In the genomic region with DNA sequence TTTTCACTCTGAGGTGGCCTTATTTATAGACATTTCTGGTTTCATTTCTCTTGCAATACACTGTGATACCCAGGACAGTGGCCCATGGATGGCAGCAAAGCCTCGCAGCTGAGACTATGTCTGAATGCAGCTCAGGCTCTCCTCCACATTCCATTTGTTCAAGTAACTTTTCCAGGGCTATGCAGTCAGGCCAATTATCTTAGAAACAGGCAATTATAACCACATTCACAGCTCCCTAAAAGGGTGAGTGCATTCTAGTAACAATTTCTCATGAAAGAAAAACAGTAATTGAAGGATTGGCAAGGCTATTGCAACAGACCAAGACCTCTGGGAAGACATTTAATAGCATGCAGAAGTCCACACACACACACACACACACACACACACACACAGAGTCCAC, we compare ENCODE assay signal across 13 cellular contexts.
A peak's percentile ranks its signal among the peaks of the same experiment; 100 is the strongest.
DNase-seq lines count a peak whose midpoint lies in the region; ATAC-seq and TF ChIP-seq lines count a peak whose summit lies in the region.
"Had no signal": no experiment of that assay in that cellular context is flagged by ENCODE, and none has a peak within 500 bp of the region (broad histone marks: within the 10 kb centered on the region; RNA-seq: fewer than 3 reads in every experiment).

No MANE protein-coding gene starts in this region.

- H3K4me1 Mint-ChIP-seq in brain (peaks cover 47% of the 10 kb centered on the region), nephron (peaks cover 51% of the 10 kb centered on the region)
- peaks cover 8% of the 10 kb centered on the region for H3K4me1 Mint-ChIP-seq in CD4-positive, alpha-beta T cell (ENCODE audit: low read depth)

- TF ChIP-seq CTCF in IMR-90 (conservative IDR thresholded peaks at IDR 0.05; ENCODE audit: low read depth, low read length) = no peak
- no peak for TF ChIP-seq CTCF in brain (conservative IDR thresholded peaks at IDR 0.05)
- TF ChIP-seq CTCF in nephron (IDR thresholded peaks at IDR 0.05; ENCODE audit: unreplicated experiment in 3 of 3) = peak in 1 of 3 experiments; percentile 26
- no peak for TF ChIP-seq CTCF in CD4-positive, alpha-beta T cell (IDR thresholded peaks at IDR 0.05)

- H4K91ac ChIP-seq in IMR-90 (ENCODE audit: insufficient read depth, low read depth, low read length) = no peak overlapping the region

- H3K36me3 Mint-ChIP-seq in brain (no peaks in the 10 kb centered on the region), nephron (ENCODE audit: low read depth) (no peaks in the 10 kb centered on the region)
- H3K36me3 Mint-ChIP-seq in CD4-positive, alpha-beta T cell (ENCODE audit: low read depth) = no peaks in the 10 kb centered on the region
- H3K36me3 Mint-ChIP-seq: WTC11 had no signal

- in situ Hi-C loops in IMR-90 (cut with MboI; ENCODE audit: low sequenced_read_pairs) = loop anchor here (25.0 kb wide), 2 partner anchors 1081 to 1456 kb away; a partner anchor contains a TSS

- no peaks in the 10 kb centered on the region for H3K9me1 ChIP-seq in IMR-90 (ENCODE audit: insufficient read depth, low read length)

- H4K5ac ChIP-seq in IMR-90 (ENCODE audit: low read depth, low read length) = no peak overlapping the region

- dilution Hi-C loops in IMR-90 (cut with HindIII; ENCODE audit: low sequenced_read_pairs, unreplicated experiment) = no loop called here

- no peak overlapping the region for H3K4me3 ChIP-seq in IMR-90 (ENCODE audit: insufficient read depth, low read depth, low read length)
- H3K4me3 ChIP-seq: lower lobe of right lung, tibial nerve had no signal

- H4K8ac ChIP-seq in IMR-90 (ENCODE audit: low read depth in 2 of 2, low read length in 2 of 2) = no peak overlapping the region

- no peak overlapping the region for H3K18ac ChIP-seq in IMR-90 (ENCODE audit: low read depth, low read length)

- 0 out of 2 replicates have a peak, but pooled peaks have one; percentile 26 for ATAC-seq in IMR-90 (ENCODE audit: low read depth)
- no peak for ATAC-seq in GM18858 (IDR thresholded peaks at IDR 0.05; ENCODE audit: unreplicated experiment)
- ATAC-seq in CD4-positive, alpha-beta T cell (ENCODE audit: poor library complexity) = no peak
- ATAC-seq: lower lobe of right lung, WTC11 had no signal

- no peak overlapping the region for H2AFZ ChIP-seq in IMR-90 (replicated peaks; ENCODE audit: low read length, poor library complexity)

- H3K27ac ChIP-seq in IMR-90 (ENCODE audit: insufficient read depth, low read length) = no peak overlapping the region
- H3K27ac ChIP-seq in CD4-positive, alpha-beta T cell (ENCODE audit: low read depth, low read length) = no peak overlapping the region
- H3K27ac ChIP-seq: lower lobe of right lung, tibial nerve had no signal

- no peak overlapping the region for H3K4ac ChIP-seq in IMR-90 (ENCODE audit: low read depth, low read length)

- H3K9ac ChIP-seq in IMR-90 (ENCODE audit: low read depth, low read length) = no peak overlapping the region

- no peak overlapping the region for H2AK9ac ChIP-seq in IMR-90 (replicated peaks; ENCODE audit: low read depth, low read length, poor library complexity)

- H3K27ac Mint-ChIP-seq in brain (peak overlapping the region in 3 of 5 experiments; percentile 54 to 84 (median 73)), nephron (peak overlapping the region; percentile 68 to 88 (median 86))
- no peak overlapping the region for H3K27ac Mint-ChIP-seq in CD4-positive, alpha-beta T cell
- H3K27ac Mint-ChIP-seq: WTC11 had no signal

- no peak for TF ChIP-seq POLR2A in IMR-90 (IDR thresholded peaks at IDR 0.05; ENCODE audit: low read depth, low read length)

- no CpG with 5 or more reads among the region's 1 CpG for WGBS in IMR-90 (ENCODE audit: extremely low coverage in 2 of 2, insufficient read length in 1 of 2), 2 experiments

- TF ChIP-seq RAD21 in IMR-90 (IDR thresholded peaks at IDR 0.05; ENCODE audit: low read length) = no peak

- no peaks in the 10 kb centered on the region for H3K9me3 ChIP-seq in IMR-90 (ENCODE audit: control insufficient read depth, insufficient read depth, low read length)
- no peaks in the 10 kb centered on the region for H3K9me3 ChIP-seq in CD4-positive, alpha-beta T cell (ENCODE audit: control insufficient read depth, low read length)
- H3K9me3 ChIP-seq: lower lobe of right lung, tibial nerve had no signal

- H3K79me1 ChIP-seq in IMR-90 (ENCODE audit: low read depth in 1 of 2, low read length in 2 of 2) = no peaks in the 10 kb centered on the region

- no peak overlapping the region for H3K23ac ChIP-seq in IMR-90 (ENCODE audit: low read depth, low read length)

- DNase-seq in Daoy (ENCODE audit: low read depth) = peak; percentile 7
- DNase-seq in IMR-90 = peak; percentile 4
- DNase-seq in 8988T = no peak
- no peak for DNase-seq in CD4-positive, alpha-beta T cell
- no peak for DNase-seq in GDM1 (lab: John Stamatoyannopoulos, UW)
- DNase-seq: activated T-cell treated with anti-CD3 and anti-CD28 coated beads, Interleukin-2, amount 50 U/mL, for 1 hour; lower lobe of right lung had no signal

- H3K27me3 Mint-ChIP-seq in brain (no peaks in the 10 kb centered on the region), nephron (ENCODE audit: low read depth) (peaks cover 9% of the 10 kb centered on the region)
- H3K27me3 Mint-ChIP-seq in CD4-positive, alpha-beta T cell = peaks cover 52% of the 10 kb centered on the region

- POLR2A ChIA-PET in IMR-90 (lab: Charles Lee; ENCODE audit: unreplicated experiment) = interaction anchor here (0.6 kb wide), 1 partner anchor 1149 kb away, joined by 6 read pairs; no protein-coding TSS in a partner anchor
- POLR2A ChIA-PET in CD4-positive, alpha-beta T cell (lab: Charles Lee) = no interaction called here

- H3K14ac ChIP-seq in IMR-90 (replicated peaks; ENCODE audit: low read depth, low read length) = no peak overlapping the region

- BruUV-seq in IMR-90 (replicated peaks; lab: Mats Ljungman, UMichigan) = no TSS peak

- H3K9me3 Mint-ChIP-seq in brain = peaks cover 0 to under 1% (median 0%) of the 10 kb centered on the region in 5 experiments
- H3K9me3 Mint-ChIP-seq in nephron = no peaks in the 10 kb centered on the region
- H3K9me3 Mint-ChIP-seq in CD4-positive, alpha-beta T cell = no peaks in the 10 kb centered on the region
- H3K9me3 Mint-ChIP-seq: central memory CD8-positive, alpha-beta T cell; WTC11 had no signal

- no peaks in the 10 kb centered on the region for H3K36me3 ChIP-seq in IMR-90 (ENCODE audit: control insufficient read depth, insufficient read depth, low read length)
- H3K36me3 ChIP-seq: lower lobe of right lung, tibial nerve had no signal

- H3K27me3 ChIP-seq in IMR-90 (ENCODE audit: control insufficient read depth, insufficient read depth, low read length) = peaks cover 25% of the 10 kb centered on the region
- H3K27me3 ChIP-seq in CD4-positive, alpha-beta T cell (ENCODE audit: control insufficient read depth, insufficient read depth, low read length) = peaks cover 22% of the 10 kb centered on the region
- H3K27me3 ChIP-seq: tibial nerve had no signal

- CTCF ChIA-PET in IMR-90 (lab: Yijun Ruan, JAX) = no interaction called here
- CTCF ChIA-PET in CD4-positive, alpha-beta T cell (lab: Charles Lee) = no interaction called here

- H2BK20ac ChIP-seq in IMR-90 (ENCODE audit: low read depth, low read length) = no peak overlapping the region

- H2BK15ac ChIP-seq in IMR-90 (ENCODE audit: low read depth, low read length) = no peak overlapping the region

- H3K56ac ChIP-seq in IMR-90 (ENCODE audit: extremely low read depth, insufficient read depth, low read length) = no peak overlapping the region

- intact Hi-C loops in IMR-90 (cut with micrococcal nuclease) = loop anchor here (2.0 to 10.0 kb wide), 5 partner anchors 313 to 1463 kb away; no protein-coding TSS in a partner anchor
- intact Hi-C loops in CD4-positive, alpha-beta T cell (cut with DNase I, micrococcal nuclease) = loop anchor here (2.0 to 5.0 kb wide), 4 partner anchors 1381 to 1989 kb away; no protein-coding TSS in a partner anchor

- no peak overlapping the region for H2BK120ac ChIP-seq in IMR-90 (ENCODE audit: low read depth, low read length)

- no peak overlapping the region for H2BK5ac ChIP-seq in IMR-90 (ENCODE audit: low read depth, low read length, poor library complexity, severe bottlenecking)

- no peaks in the 10 kb centered on the region for H3K4me1 ChIP-seq in IMR-90 (ENCODE audit: control insufficient read depth, insufficient read depth, low read length)

- H2AK5ac ChIP-seq in IMR-90 (ENCODE audit: low read depth, low read length) = no peak overlapping the region

- H4K20me1 ChIP-seq in IMR-90 (ENCODE audit: insufficient read depth, low read length) = no peaks in the 10 kb centered on the region

- H3K4me3 Mint-ChIP-seq in brain = peak overlapping the region in 3 of 5 experiments; percentile 7 to 46 (median 38)
- H3K4me3 Mint-ChIP-seq in nephron = peak overlapping the region in 1 of 3 experiments; percentile 5
- no peak overlapping the region for H3K4me3 Mint-ChIP-seq in CD4-positive, alpha-beta T cell
- H3K4me3 Mint-ChIP-seq: central memory CD8-positive, alpha-beta T cell; WTC11 had no signal

- H3K4me2 ChIP-seq in IMR-90 (ENCODE audit: low read depth, low read length) = no peak overlapping the region

TF ChIP-seq in IMR-90, 13 proteins besides CTCF, POLR2A, EP300 and RAD21 (continues in another document):
- no peak for TF ChIP-seq MAZ (IDR thresholded peaks at IDR 0.05; ENCODE audit: borderline replicate concordance, low read depth, low read length)
- TF ChIP-seq, protein P1, sequence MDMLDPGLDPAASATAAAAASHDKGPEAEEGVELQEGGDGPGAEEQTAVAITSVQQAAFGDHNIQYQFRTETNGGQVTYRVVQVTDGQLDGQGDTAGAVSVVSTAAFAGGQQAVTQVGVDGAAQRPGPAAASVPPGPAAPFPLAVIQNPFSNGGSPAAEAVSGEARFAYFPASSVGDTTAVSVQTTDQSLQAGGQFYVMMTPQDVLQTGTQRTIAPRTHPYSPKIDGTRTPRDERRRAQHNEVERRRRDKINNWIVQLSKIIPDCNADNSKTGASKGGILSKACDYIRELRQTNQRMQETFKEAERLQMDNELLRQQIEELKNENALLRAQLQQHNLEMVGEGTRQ (IDR thresholded peaks at IDR 0.05; ENCODE audit: low read depth, low read length) = no peak
- TF ChIP-seq SMC3 (IDR thresholded peaks at IDR 0.05; ENCODE audit: low read depth, low read length) = no peak
- TF ChIP-seq RCOR1 (IDR thresholded peaks at IDR 0.05; ENCODE audit: insufficient replicate concordance, low read length) = no peak
- no peak for TF ChIP-seq MAFK (IDR thresholded peaks at IDR 0.05; ENCODE audit: low read depth, low read length)
- TF ChIP-seq FOS (IDR thresholded peaks at IDR 0.05; ENCODE audit: low read depth, low read length) = no peak
- TF ChIP-seq CHD1 (IDR thresholded peaks at IDR 0.05; ENCODE audit: low read depth, low read length) = no peak
- TF ChIP-seq BHLHE40 (IDR thresholded peaks at IDR 0.05; ENCODE audit: low read depth, low read length) = no peak
- TF ChIP-seq NFE2L2 (IDR thresholded peaks at IDR 0.05; ENCODE audit: low read depth, low read length) = no peak
- no peak for TF ChIP-seq RFX5 (IDR thresholded peaks at IDR 0.05; ENCODE audit: low read depth, low read length)
- no peak for TF ChIP-seq CEBPB (IDR thresholded peaks at IDR 0.05; ENCODE audit: low read depth, low read length)
- no peak for TF ChIP-seq MXI1 (IDR thresholded peaks at IDR 0.05; ENCODE audit: borderline replicate concordance, low read depth, low read length)

Comparison
In these comparisons a context has a peak if more than half of its experiments do, and no peak if none do; other contexts are left out.
1. DNase-seq: peak in Daoy (single experiment) and IMR-90 (single experiment); none in 8988T (single experiment), CD4-positive, alpha-beta T cell (0 of 10) and GDM1 (single experiment).